ENCODE assay signal across 13 cellular contexts in genomic region chr5:89232139-89232603, GRCh38.
DNase-seq lines count a peak whose midpoint lies in the region; ATAC-seq lines count a peak whose summit lies in the region.
"Had no signal": no experiment of that assay in that cellular context is flagged by ENCODE, and none has a peak within 500 bp of the region (broad histone marks: within the 10 kb centered on the region; RNA-seq: fewer than 3 reads in every experiment).

No MANE protein-coding gene starts in this region.

- H3K36me3 Mint-ChIP-seq in naive thymus-derived CD8-positive, alpha-beta T cell: no peaks in the 10 kb centered on the region
- H3K36me3 Mint-ChIP-seq: activated naive CD4-positive, alpha-beta T cell treated with anti-CD3 and anti-CD28 coated beads, Interleukin-2, amount 50 U/mL, for 72 hours had no signal

- no peaks in the 10 kb centered on the region for H3K79me1 ChIP-seq in mesenchymal stem cell (replicated peaks; ENCODE audit: low read length, poor library complexity, severe bottlenecking)

- H3K27me3 ChIP-seq in mesenchymal stem cell (ENCODE audit: control insufficient read depth in 1 of 2, insufficient read depth in 1 of 2, low read length in 2 of 2): no peaks in the 10 kb centered on the region

- H3K9me3 ChIP-seq in mesenchymal stem cell (ENCODE audit: control insufficient read depth, low read length): no peaks in the 10 kb centered on the region

- no peak overlapping the region for H3K4me3 Mint-ChIP-seq in naive thymus-derived CD8-positive, alpha-beta T cell
- H3K4me3 Mint-ChIP-seq: activated CD4-positive, alpha-beta T cell treated with anti-CD3 and anti-CD28 coated beads, Interleukin-2, amount 10 ng/mL, durations not matched to agents 7 days and 5 days had no signal

- H3K18ac ChIP-seq in mesenchymal stem cell (ENCODE audit: low read depth in 1 of 2, low read length in 2 of 2): no peak overlapping the region

- H3K4ac ChIP-seq in mesenchymal stem cell (ENCODE audit: low read depth in 1 of 2, low read length in 2 of 2): no peak overlapping the region

- H2BK5ac ChIP-seq in mesenchymal stem cell (ENCODE audit: low read depth, low read length, poor library complexity, severe bottlenecking): no peak overlapping the region

- no peaks in the 10 kb centered on the region for H3K36me3 ChIP-seq in mesenchymal stem cell (ENCODE audit: control insufficient read depth in 1 of 2, insufficient read depth in 2 of 2, low read depth in 1 of 2, low read length in 2 of 2)

- peak; percentile 97 for ATAC-seq in GM18508 (IDR thresholded peaks at IDR 0.05; ENCODE audit: insufficient read depth, unreplicated experiment)
- ATAC-seq in GM21367 (IDR thresholded peaks at IDR 0.05; ENCODE audit: unreplicated experiment): peak; percentile 96
- ATAC-seq in HG03025 (IDR thresholded peaks at IDR 0.05; ENCODE audit: low FRiP score, unreplicated experiment): peak; percentile 81
- no peak for ATAC-seq in naive thymus-derived CD8-positive, alpha-beta T cell
- ATAC-seq: Right ventricle myocardium inferior had no signal

- no CpG with 5 or more reads among the region's 3 CpGs for WGBS in mesenchymal stem cell

- H2BK120ac ChIP-seq in mesenchymal stem cell (ENCODE audit: low read depth, low read length): no peak overlapping the region

- H2BK12ac ChIP-seq in mesenchymal stem cell (ENCODE audit: low read length in 2 of 2): no peak overlapping the region

- H3K27ac ChIP-seq in substantia nigra (ENCODE audit: low read depth, low read length, poor library complexity, severe bottlenecking) (no peak overlapping the region), mesenchymal stem cell (ENCODE audit: low read length, poor library complexity, severe bottlenecking) (no peak overlapping the region)

- no peak overlapping the region for H3K9ac ChIP-seq in mesenchymal stem cell (ENCODE audit: low read length)

- H3K4me1 ChIP-seq in mesenchymal stem cell (ENCODE audit: control insufficient read depth, insufficient read depth, low read depth, low read length): no peaks in the 10 kb centered on the region

- H3K27me3 Mint-ChIP-seq in naive thymus-derived CD8-positive, alpha-beta T cell: peaks cover 0 to 2% (median 0%) of the 10 kb centered on the region in 5 donors
- H3K27me3 Mint-ChIP-seq: activated CD4-positive, alpha-beta T cell treated with anti-CD3 and anti-CD28 coated beads, Interleukin-2, amount 10 ng/mL, durations not matched to agents 7 days and 5 days had no signal

- no peak overlapping the region for H3K23ac ChIP-seq in mesenchymal stem cell (ENCODE audit: low read length in 2 of 2)

- H3K14ac ChIP-seq in mesenchymal stem cell (ENCODE audit: low read length in 2 of 2): no peak overlapping the region

- POLR2A ChIA-PET in naive thymus-derived CD8-positive, alpha-beta T cell (lab: Charles Lee): no interaction called here

- H2AK5ac ChIP-seq in mesenchymal stem cell (ENCODE audit: low read length, severe bottlenecking): no peak overlapping the region

- in situ Hi-C loops in SK-MEL-5 (cut with HindIII; ENCODE audit: low pct_unique_long_range_greater_than_20kb, low sequenced_read_pairs): no loop called here
- in situ Hi-C loops in G401 (cut with HindIII; ENCODE audit: low sequenced_read_pairs): no loop called here

- peaks cover 0 to 6% (median 0%) of the 10 kb centered on the region in 9 donors for H3K9me3 Mint-ChIP-seq in naive thymus-derived CD8-positive, alpha-beta T cell
- H3K9me3 Mint-ChIP-seq: activated CD4-positive, alpha-beta T cell treated with anti-CD3 and anti-CD28 coated beads, Interleukin-2, amount 10 ng/mL, durations not matched to agents 7 days and 5 days; activated naive CD4-positive, alpha-beta T cell treated with anti-CD3 and anti-CD28 coated beads, Interleukin-2, amount 50 U/mL, for 72 hours had no signal

- H4K8ac ChIP-seq in mesenchymal stem cell (ENCODE audit: low read length): no peak overlapping the region

- no peaks in the 10 kb centered on the region for H3K4me1 Mint-ChIP-seq in naive thymus-derived CD8-positive, alpha-beta T cell
- H3K4me1 Mint-ChIP-seq: activated CD4-positive, alpha-beta T cell treated with anti-CD3 and anti-CD28 coated beads, Interleukin-2, amount 10 ng/mL, durations not matched to agents 7 days and 5 days had no signal

- H2BK15ac ChIP-seq in mesenchymal stem cell (ENCODE audit: low read depth, poor library complexity, severe bottlenecking): no peak overlapping the region

- no peak overlapping the region for H2AFZ ChIP-seq in mesenchymal stem cell (ENCODE audit: low read depth, low read length)

- no peak overlapping the region for H3K4me2 ChIP-seq in mesenchymal stem cell (ENCODE audit: low read length, poor library complexity, severe bottlenecking)

- no peak overlapping the region for H3K4me3 ChIP-seq in mesenchymal stem cell (ENCODE audit: insufficient read depth in 1 of 2, low read depth in 1 of 2, low read length in 2 of 2)

- peak; percentile 48 for DNase-seq in SK-MEL-5 (ENCODE audit: low read depth, low spot score)
- DNase-seq in substantia nigra (lab: John Stamatoyannopoulos, UW): no peak
- DNase-seq in G401 (ENCODE audit: low spot score): no peak
- DNase-seq in naive thymus-derived CD8-positive, alpha-beta T cell: no peak
- DNase-seq in mesenchymal stem cell: no peak
- DNase-seq: activated CD4-positive, alpha-beta T cell treated with anti-CD3 and anti-CD28 coated beads, Interleukin-2, amount 10 ng/mL, durations not matched to agents 7 days and 5 days; effector CD8-positive, alpha-beta T cell; NCI-H1930 had no signal

- no peak overlapping the region for H4K91ac ChIP-seq in mesenchymal stem cell (ENCODE audit: low read length)

- no peak overlapping the region for H3K27ac Mint-ChIP-seq in naive thymus-derived CD8-positive, alpha-beta T cell
- H3K27ac Mint-ChIP-seq: activated CD4-positive, alpha-beta T cell treated with anti-CD3 and anti-CD28 coated beads, Interleukin-2, amount 10 ng/mL, durations not matched to agents 7 days and 5 days; activated naive CD4-positive, alpha-beta T cell treated with anti-CD3 and anti-CD28 coated beads, Interleukin-2, amount 50 U/mL, for 72 hours had no signal

Comparison
In these comparisons a context has a peak if more than half of its experiments do, and no peak if none do; other contexts are left out.
1. ATAC-seq: peak in GM18508 (single experiment), GM21367 (single experiment) and HG03025 (single experiment); none in naive thymus-derived CD8-positive, alpha-beta T cell (0 of 2).